In the genomic region with DNA sequence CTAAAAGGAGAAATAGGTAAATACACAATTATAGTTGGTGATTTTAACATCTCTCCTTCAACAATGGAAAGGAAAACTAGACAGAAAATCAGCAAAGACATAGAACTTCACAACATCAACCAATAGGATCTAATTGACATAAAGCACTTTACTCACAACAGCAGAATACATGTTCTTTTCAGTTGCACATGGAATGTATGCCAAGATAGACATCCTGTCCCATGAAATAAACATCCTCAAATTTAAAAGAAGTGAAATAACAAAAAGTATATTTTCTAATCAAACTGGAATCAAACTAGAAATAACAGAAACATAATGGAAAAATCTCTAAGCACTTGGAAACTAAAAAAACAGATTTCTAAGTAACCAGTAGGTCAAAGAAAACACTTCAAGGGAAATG, we compare ENCODE assay signal across 29 cellular contexts.
"Had no signal": no experiment of that assay in that cellular context is flagged by ENCODE, and none has a peak within 500 bp of the region (broad histone marks: within the 10 kb centered on the region; RNA-seq: fewer than 3 reads in every experiment).

No MANE protein-coding gene starts in this region.

- H3K36me3 ChIP-seq: heart left ventricle, pancreas, thyroid gland, upper lobe of left lung, vagina had no signal

- H3K4me3 Mint-ChIP-seq: activated B cell treated with CpG ODN at 0.5 μM for 24 hours, immature natural killer cell, mesothelial cell of epicardium, T-helper 17 cell had no signal

- DNase-seq: activated B cell treated with CpG ODN at 0.5 μM for 24 hours; activated CD4-positive, alpha-beta T cell treated with anti-CD3 and anti-CD28 coated beads, Interleukin-2, amount 50 U/mL, for 4 hours; activated CD8-positive, alpha-beta memory T cell treated with anti-CD3 and anti-CD28 coated beads, Interleukin-2, amount 50 U/mL, for 4 hours; activated gamma-delta T cell treated with Interleukin-2 at 50 U/mL for 16 hours; activated naive CD4-positive, alpha-beta T cell treated with anti-CD3 and anti-CD28 coated beads, Interleukin-2, amount 50 U/mL, for 16 hours; activated T-cell treated with anti-CD3 and anti-CD28 coated beads, Interleukin-2, amount 50 U/mL, for 1 hour; anterior cingulate cortex; cerebellar nuclear complex; foreskin fibroblast; heart left ventricle; hypothalamus; immature natural killer cell; kidney; left colon; mammary epithelial cell; naive B cell; pancreas; psoas muscle; right cardiac atrium; spleen; stimulated activated naive CD8-positive, alpha-beta T cell treated with anti-CD3 and anti-CD28 coated beads, Interleukin-15, amount 100 ng/mL, for 72 hours; substantia nigra; T-helper 17 cell; thyroid gland; upper lobe of left lung had no signal

- FAIRE-seq: kidney, pancreas had no signal

- H3K4me1 ChIP-seq: heart left ventricle, pancreas, psoas muscle, spleen, thyroid gland, upper lobe of left lung, vagina had no signal

- H3K4me3 ChIP-seq: coronary artery, pancreas, psoas muscle, spleen, thyroid gland, upper lobe of left lung, vagina had no signal

- ATAC-seq: esophagus mucosa; heart left ventricle; left colon; pancreas; psoas muscle; right cardiac atrium; stimulated activated naive CD8-positive, alpha-beta T cell treated with anti-CD3 and anti-CD28 coated beads, Interleukin-15, amount 100 ng/mL, for 72 hours; T-helper 17 cell had no signal

- H3K27ac ChIP-seq: coronary artery, heart left ventricle, pancreas, psoas muscle, spleen, thyroid gland, upper lobe of left lung, vagina had no signal

- H3K27me3 ChIP-seq: heart left ventricle, pancreas, spleen, thyroid gland, upper lobe of left lung, vagina had no signal

- H3K9me3 Mint-ChIP-seq: activated B cell treated with CpG ODN at 0.5 μM for 24 hours had no signal

- H3K4me1 Mint-ChIP-seq: activated B cell treated with CpG ODN at 0.5 μM for 24 hours, immature natural killer cell, mesothelial cell of epicardium, naive B cell, T-helper 17 cell had no signal

- H3K9me3 ChIP-seq: pancreas, psoas muscle, thyroid gland, upper lobe of left lung, vagina had no signal

- H3K27ac Mint-ChIP-seq: activated B cell treated with CpG ODN at 0.5 μM for 24 hours; immature natural killer cell; mesothelial cell of epicardium; stimulated activated naive CD8-positive, alpha-beta T cell treated with anti-CD3 and anti-CD28 coated beads, Interleukin-15, amount 100 ng/mL, for 72 hours; T-helper 17 cell had no signal

- H3K27me3 Mint-ChIP-seq: activated B cell treated with CpG ODN at 0.5 μM for 24 hours; naive B cell; stimulated activated naive CD8-positive, alpha-beta T cell treated with anti-CD3 and anti-CD28 coated beads, Interleukin-15, amount 100 ng/mL, for 72 hours; T-helper 17 cell had no signal
